19 cellular contexts compared by ENCODE assay signal in genomic region chr11:7973011-7973410, GRCh38. TPM values are rescaled to one million over a fixed set of nuclear protein-coding genes. Genes with fewer than 3 reads are reported as not detected.
"Had no signal": no experiment of that assay in that cellular context is flagged by ENCODE, and none has a peak within 500 bp of the region (broad histone marks: within the 10 kb centered on the region; RNA-seq: fewer than 3 reads in every experiment).

No MANE protein-coding gene starts in this region.

- H3K4me3 Mint-ChIP-seq: activated CD8-positive, alpha-beta T cell treated with anti-CD3 and anti-CD28 coated beads, Interleukin-2, amount 10 ng/mL, durations not matched to agents 7 days and 5 days; activated naive CD8-positive, alpha-beta T cell treated with anti-CD3 and anti-CD28 coated beads, Interleukin-2, amount 10 ng/mL, durations not matched to agents 7 days and 5 days; natural killer cell; T-helper 1 cell treated with Interleukin-12 subunit alpha and Interleukin-12 subunit beta and Interleukin-4 antibody, amounts not matched to agents 30 μg/mL and 1 μg/mL, for 36 hours; WTC11 had no signal

- ATAC-seq: activated CD8-positive, alpha-beta T cell treated with anti-CD3 and anti-CD28 coated beads, Interleukin-2, amount 10 ng/mL, durations not matched to agents 7 days and 5 days; left colon; natural killer cell; right lobe of liver; WTC11 had no signal

- H3K27ac Mint-ChIP-seq: activated CD8-positive, alpha-beta T cell treated with anti-CD3 and anti-CD28 coated beads, Interleukin-2, amount 10 ng/mL, durations not matched to agents 7 days and 5 days; activated naive CD8-positive, alpha-beta T cell treated with anti-CD3 and anti-CD28 coated beads, Interleukin-2, amount 10 ng/mL, durations not matched to agents 7 days and 5 days; natural killer cell; T-helper 1 cell treated with Interleukin-12 subunit alpha and Interleukin-12 subunit beta and Interleukin-4 antibody, amounts not matched to agents 30 μg/mL and 1 μg/mL, for 36 hours; WTC11 had no signal

- FAIRE-seq: colon had no signal

- H3K4me1 Mint-ChIP-seq: activated naive CD8-positive, alpha-beta T cell treated with anti-CD3 and anti-CD28 coated beads, Interleukin-2, amount 10 ng/mL, durations not matched to agents 7 days and 5 days; natural killer cell had no signal

- H3K36me3 ChIP-seq: ascending aorta, prostate gland, right lobe of liver, upper lobe of left lung had no signal

- H3K27ac ChIP-seq: ascending aorta, prostate gland, right lobe of liver, upper lobe of left lung had no signal

- DNase-seq: activated CD4-positive, alpha-beta T cell treated with anti-CD3 and anti-CD28 coated beads for 48 hours; activated CD8-positive, alpha-beta memory T cell treated with anti-CD3 and anti-CD28 coated beads, Interleukin-2, amount 50 U/mL, for 48 hours; activated CD8-positive, alpha-beta T cell treated with anti-CD3 and anti-CD28 coated beads, Interleukin-2, amount 10 ng/mL, durations not matched to agents 7 days and 5 days; activated naive CD8-positive, alpha-beta T cell treated with anti-CD3 and anti-CD28 coated beads, Interleukin-2, amount 10 ng/mL, durations not matched to agents 7 days and 5 days; left colon; natural killer cell; nucleus accumbens; right lobe of liver; stimulated activated CD4-positive, alpha-beta T cell treated with anti-CD3 and anti-CD28 coated beads, Interleukin-12 subunit alpha, Interleukin-12 subunit beta, amount 100 ng/mL, for 4 hours; stimulated activated naive CD4-positive, alpha-beta T cell; substantia nigra; upper lobe of left lung had no signal

- H3K4me3 ChIP-seq: ascending aorta, prostate gland, right lobe of liver, upper lobe of left lung had no signal

- H3K36me3 Mint-ChIP-seq: activated naive CD8-positive, alpha-beta T cell treated with anti-CD3 and anti-CD28 coated beads, Interleukin-2, amount 10 ng/mL, durations not matched to agents 7 days and 5 days; natural killer cell had no signal

- H3K9me3 Mint-ChIP-seq: activated naive CD8-positive, alpha-beta T cell treated with anti-CD3 and anti-CD28 coated beads, Interleukin-2, amount 10 ng/mL, durations not matched to agents 7 days and 5 days; natural killer cell; T-helper 1 cell treated with Interleukin-12 subunit alpha and Interleukin-12 subunit beta and Interleukin-4 antibody, amounts not matched to agents 30 μg/mL and 1 μg/mL, for 36 hours had no signal

- H3K27me3 ChIP-seq: ascending aorta, right lobe of liver, upper lobe of left lung had no signal

- H3K9me3 ChIP-seq: ascending aorta, prostate gland, right lobe of liver, upper lobe of left lung had no signal

- H3K4me1 ChIP-seq: prostate gland, right lobe of liver had no signal

RNA-seq across cellular contexts. Expression of gene NLRP10, which starts 7.8 kb away (rescaled TPM):
- total RNA-seq: activated CD8-positive, alpha-beta T cell treated with anti-CD3 and anti-CD28 coated beads, Interleukin-2, amount 10 ng/mL, durations not matched to agents 7 days and 5 days; activated naive CD8-positive, alpha-beta T cell treated with anti-CD3 and anti-CD28 coated beads, Interleukin-2, amount 10 ng/mL, durations not matched to agents 7 days and 5 days; ascending aorta; left colon; lung microvascular endothelial cell; mucosa of gallbladder; natural killer cell; prostate gland; right lobe of liver; upper lobe of left lung had no signal

RNA-seq across cellular contexts. Expression of gene OR10A3, which starts 31.5 kb away (rescaled TPM):
- total RNA-seq: activated CD8-positive, alpha-beta T cell treated with anti-CD3 and anti-CD28 coated beads, Interleukin-2, amount 10 ng/mL, durations not matched to agents 7 days and 5 days; activated naive CD8-positive, alpha-beta T cell treated with anti-CD3 and anti-CD28 coated beads, Interleukin-2, amount 10 ng/mL, durations not matched to agents 7 days and 5 days; ascending aorta; left colon; lung microvascular endothelial cell; mucosa of gallbladder; natural killer cell; prostate gland; right lobe of liver; upper lobe of left lung; WTC11 had no signal

RNA-seq across cellular contexts. Expression of gene OR10A6, which starts 41.9 kb away (rescaled TPM):
- total RNA-seq: activated CD8-positive, alpha-beta T cell treated with anti-CD3 and anti-CD28 coated beads, Interleukin-2, amount 10 ng/mL, durations not matched to agents 7 days and 5 days; activated naive CD8-positive, alpha-beta T cell treated with anti-CD3 and anti-CD28 coated beads, Interleukin-2, amount 10 ng/mL, durations not matched to agents 7 days and 5 days; ascending aorta; left colon; lung microvascular endothelial cell; mucosa of gallbladder; natural killer cell; prostate gland; right lobe of liver; upper lobe of left lung; WTC11 had no signal
